Comparison of ENCODE assay signal across 7 cellular contexts in genomic region chr14:50542941-50543418, GRCh38. TPM values are rescaled to one million over a fixed set of nuclear protein-coding genes. Genes with fewer than 3 reads are reported as not detected.
A peak's percentile ranks its signal among the peaks of the same experiment; 100 is the strongest.
DNase-seq lines count a peak whose midpoint lies in the region; ATAC-seq, FAIRE-seq and TF ChIP-seq lines count a peak whose summit lies in the region.

No MANE protein-coding gene starts in this region.

- H3K36me3 ChIP-seq in GM23338 (ENCODE audit: insufficient read depth) = no peaks in the 10 kb centered on the region

- no peaks in the 10 kb centered on the region for H4K20me1 ChIP-seq in GM23338 (replicated peaks; ENCODE audit: insufficient read depth)

- ATAC-seq in GM23338 = peak; percentile 76
- peak; percentile 58 to 89 (median 78) for ATAC-seq in natural killer cell
- no peak for ATAC-seq in GM19023 (IDR thresholded peaks at IDR 0.05; ENCODE audit: unreplicated experiment)

- H3K27ac Mint-ChIP-seq in GM23338 = no peak overlapping the region
- no peak overlapping the region for H3K27ac Mint-ChIP-seq in endothelial cell (ENCODE audit: unreplicated experiment)
- no peak overlapping the region for H3K27ac Mint-ChIP-seq in natural killer cell

- no peaks in the 10 kb centered on the region; the same call in 1 of the 2 replicates for H3K9me2 ChIP-seq in GM23338 (ENCODE audit: insufficient read depth)

- H3K9me3 Mint-ChIP-seq in GM23338 = peaks cover 4% of the 10 kb centered on the region
- peaks cover 4% of the 10 kb centered on the region for H3K9me3 Mint-ChIP-seq in endothelial cell (ENCODE audit: unreplicated experiment)
- no peaks in the 10 kb centered on the region for H3K9me3 Mint-ChIP-seq in natural killer cell

- H3K36me3 Mint-ChIP-seq in GM23338 (ENCODE audit: low read depth) (peaks cover 3% of the 10 kb centered on the region; the same call in 1 of the 3 replicates), endothelial cell (ENCODE audit: low read depth, unreplicated experiment) (peaks cover 3% of the 10 kb centered on the region), natural killer cell (no peaks in the 10 kb centered on the region)

- TF ChIP-seq CTCF in GM23338 (conservative IDR thresholded peaks at IDR 0.05; ENCODE audit: low read depth in 2 of 2) = peak; percentile 70
- TF ChIP-seq CTCF in endothelial cell (IDR thresholded peaks at IDR 0.05; ENCODE audit: unreplicated experiment) = peak; percentile 72
- TF ChIP-seq CTCF in natural killer cell (IDR thresholded peaks at IDR 0.05) = peak; percentile 70

- no peaks in the 10 kb centered on the region for H3K4me1 ChIP-seq in GM23338 (ENCODE audit: insufficient read depth)

- no peak overlapping the region for H3K4me3 Mint-ChIP-seq in GM23338
- no peak overlapping the region for H3K4me3 Mint-ChIP-seq in endothelial cell (ENCODE audit: unreplicated experiment)
- no peak overlapping the region for H3K4me3 Mint-ChIP-seq in natural killer cell

- no peak overlapping the region for H3K27ac ChIP-seq in GM23338 (ENCODE audit: low read depth)

- H3F3A ChIP-seq in GM23338 (replicated peaks; ENCODE audit: low read depth) = no peaks in the 10 kb centered on the region

- DNase-seq in GM23338 (ENCODE audit: low spot score) = peak; percentile 77
- DNase-seq in NCI-H1694 (lab: John Stamatoyannopoulos, UW) = peak; percentile 69
- peak; percentile 4 for DNase-seq in T follicular helper cell (ENCODE audit: low read depth)
- peak; percentile 48 for DNase-seq in endothelial cell (ENCODE audit: low spot score)
- DNase-seq in natural killer cell = no peak

- intact Hi-C loops in natural killer cell (cut with micrococcal nuclease) = loop anchor here (1.0 to 2.0 kb wide), 3 partner anchors 172 to 317 kb away; no protein-coding TSS in a partner anchor

- no peak overlapping the region for H3K4me3 ChIP-seq in GM23338

- H3K4me2 ChIP-seq in GM23338 = no peak overlapping the region

- H3K27me3 Mint-ChIP-seq in GM23338 (ENCODE audit: insufficient read depth, low read depth, poor library complexity) (no peaks in the 10 kb centered on the region), endothelial cell (ENCODE audit: unreplicated experiment) (no peaks in the 10 kb centered on the region), natural killer cell (ENCODE audit: low read depth in 2 of 2) (peaks cover 0 to 9% of the 10 kb centered on the region in 2 donors)

- no peak overlapping the region for H2AFZ ChIP-seq in GM23338

- peak; percentile 65 for FAIRE-seq in G401.6 (lab: Jason Lieb, UNC)

- H3K27me3 ChIP-seq in GM23338 (ENCODE audit: insufficient read depth) = no peaks in the 10 kb centered on the region

- H3K4me1 Mint-ChIP-seq in GM23338 (peaks cover 4% of the 10 kb centered on the region; the same call in 2 of the 3 replicates), endothelial cell (ENCODE audit: unreplicated experiment) (peaks cover 3% of the 10 kb centered on the region), natural killer cell (peaks cover 8 to 11% of the 10 kb centered on the region in 2 donors)

- H3K79me2 ChIP-seq in GM23338 (replicated peaks; ENCODE audit: insufficient read depth) = no peaks in the 10 kb centered on the region

TF ChIP-seq in GM23338, 12 proteins besides CTCF, POLR2A, EP300 and RAD21:
- no peak for TF ChIP-seq EZH2phosphoT487 (IDR thresholded peaks at IDR 0.05; ENCODE audit: unreplicated experiment)
- TF ChIP-seq, protein P1, sequence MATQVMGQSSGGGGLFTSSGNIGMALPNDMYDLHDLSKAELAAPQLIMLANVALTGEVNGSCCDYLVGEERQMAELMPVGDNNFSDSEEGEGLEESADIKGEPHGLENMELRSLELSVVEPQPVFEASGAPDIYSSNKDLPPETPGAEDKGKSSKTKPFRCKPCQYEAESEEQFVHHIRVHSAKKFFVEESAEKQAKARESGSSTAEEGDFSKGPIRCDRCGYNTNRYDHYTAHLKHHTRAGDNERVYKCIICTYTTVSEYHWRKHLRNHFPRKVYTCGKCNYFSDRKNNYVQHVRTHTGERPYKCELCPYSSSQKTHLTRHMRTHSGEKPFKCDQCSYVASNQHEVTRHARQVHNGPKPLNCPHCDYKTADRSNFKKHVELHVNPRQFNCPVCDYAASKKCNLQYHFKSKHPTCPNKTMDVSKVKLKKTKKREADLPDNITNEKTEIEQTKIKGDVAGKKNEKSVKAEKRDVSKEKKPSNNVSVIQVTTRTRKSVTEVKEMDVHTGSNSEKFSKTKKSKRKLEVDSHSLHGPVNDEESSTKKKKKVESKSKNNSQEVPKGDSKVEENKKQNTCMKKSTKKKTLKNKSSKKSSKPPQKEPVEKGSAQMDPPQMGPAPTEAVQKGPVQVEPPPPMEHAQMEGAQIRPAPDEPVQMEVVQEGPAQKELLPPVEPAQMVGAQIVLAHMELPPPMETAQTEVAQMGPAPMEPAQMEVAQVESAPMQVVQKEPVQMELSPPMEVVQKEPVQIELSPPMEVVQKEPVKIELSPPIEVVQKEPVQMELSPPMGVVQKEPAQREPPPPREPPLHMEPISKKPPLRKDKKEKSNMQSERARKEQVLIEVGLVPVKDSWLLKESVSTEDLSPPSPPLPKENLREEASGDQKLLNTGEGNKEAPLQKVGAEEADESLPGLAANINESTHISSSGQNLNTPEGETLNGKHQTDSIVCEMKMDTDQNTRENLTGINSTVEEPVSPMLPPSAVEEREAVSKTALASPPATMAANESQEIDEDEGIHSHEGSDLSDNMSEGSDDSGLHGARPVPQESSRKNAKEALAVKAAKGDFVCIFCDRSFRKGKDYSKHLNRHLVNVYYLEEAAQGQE (IDR thresholded peaks at IDR 0.05; ENCODE audit: unreplicated experiment) = no peak
- TF ChIP-seq POLR2AphosphoS5 (IDR thresholded peaks at IDR 0.05; ENCODE audit: low read depth) = no peak

RNA-seq across cellular contexts. Expression of gene MAP4K5, which starts 10.6 kb away (rescaled TPM):
- total RNA-seq in GM23338 (2014; rRNA removed; shearing (Covaris generic)) = 67.5 and 71.4 TPM in 2 replicates
- polyA plus RNA-seq in GM23338 (2016; fragmentation: Nextera tagmentation; extraction: Ambion mirVana) = 49.7 and 74.6 TPM in 2 replicates
- total RNA-seq in endothelial cell (ENCODE audit: unreplicated experiment) (99.3 TPM), natural killer cell (10 to 100 TPM; 63.3 to 74.6 (median 65.9) TPM)

RNA-seq across cellular contexts. Expression of gene ATL1, which starts 17.0 kb away (rescaled TPM):
- total RNA-seq in GM23338 (2014; rRNA removed; shearing (Covaris generic)) = 5.9 and 7.0 TPM in 2 replicates
- 3.5 and 5.0 TPM in 2 replicates for polyA plus RNA-seq in GM23338 (2016; fragmentation: Nextera tagmentation; extraction: Ambion mirVana)
- total RNA-seq in endothelial cell (ENCODE audit: unreplicated experiment) = 4.7 TPM
- 1 to 10 TPM; 1.6 to 3.8 (median 2.4) TPM for total RNA-seq in natural killer cell
